Comparison of ENCODE assay signal across 1 cellular context in the genomic region with DNA sequence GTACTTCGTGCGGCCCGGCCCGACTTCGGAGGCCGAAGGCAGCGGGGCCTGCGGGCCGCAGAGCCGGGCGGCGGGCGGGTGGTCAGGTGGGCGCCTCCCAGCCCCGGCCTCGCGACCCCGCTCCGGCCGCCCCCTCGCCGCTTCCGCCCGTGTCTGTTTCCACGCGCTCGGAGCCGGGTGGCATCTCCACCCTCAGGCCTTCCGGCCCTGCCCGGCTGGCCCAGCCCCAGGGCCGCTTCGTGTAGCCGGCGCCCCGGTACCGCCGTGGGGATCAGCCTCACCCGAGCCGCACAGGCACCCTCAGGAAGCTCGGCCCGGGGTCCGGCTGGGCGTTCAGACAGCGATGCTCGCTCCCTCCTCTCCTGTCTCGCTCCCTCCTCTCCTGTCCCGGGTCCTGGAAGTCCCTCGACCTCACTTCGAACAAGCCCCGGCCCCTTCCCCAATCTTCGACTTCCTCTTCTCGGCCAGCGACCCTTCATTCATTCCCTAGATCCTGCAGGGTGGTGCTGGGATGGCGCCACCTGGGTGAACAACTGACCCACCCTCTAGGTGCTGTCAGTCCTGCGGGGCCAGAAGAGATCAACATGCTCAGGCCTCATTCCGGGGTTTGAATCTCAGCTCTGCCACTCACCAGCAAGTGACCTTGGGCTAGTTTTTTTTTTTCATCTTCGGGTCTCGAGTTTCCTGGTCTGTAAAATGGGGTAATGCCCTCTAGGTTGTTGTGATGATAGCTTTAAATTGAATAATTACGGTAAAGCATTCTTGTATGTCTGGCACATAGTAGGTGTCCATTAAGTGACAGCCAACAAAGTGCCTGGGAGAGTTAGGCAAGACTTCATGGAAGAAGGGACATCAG.
A peak's percentile ranks its signal among the peaks of the same experiment; 100 is the strongest.
TF ChIP-seq lines count a peak whose summit lies in the region.

No MANE protein-coding gene starts in this region.

TF ChIP-seq in A549, 52 proteins besides CTCF, POLR2A, EP300 and RAD21 (continued from another document):
- TF ChIP-seq JUNB (IDR thresholded peaks at IDR 0.05) (no peak), GATA3 (IDR thresholded peaks at IDR 0.05; ENCODE audit: borderline replicate concordance) (no peak), RFX5 (IDR thresholded peaks at IDR 0.05) (no peak), PHF8 (IDR thresholded peaks at IDR 0.05; ENCODE audit: borderline replicate concordance, low read depth) (peak; percentile 20; the same call in 1 of the 2 replicates), TP53 (CRISPR knock-in tag; IDR thresholded peaks at IDR 0.05) (peak; percentile 63; the same call in 1 of the 2 replicates), RCOR1 (IDR thresholded peaks at IDR 0.05; ENCODE audit: low read depth, low read length) (no peak), MAX (IDR thresholded peaks at IDR 0.05) (0 out of 2 replicates have a peak, but pooled peaks have one; percentile 2), POLR2AphosphoS2 (conservative IDR thresholded peaks at IDR 0.05; ENCODE audit: low read length) (no peak), FOXS1 (CRISPR knock-in tag; IDR thresholded peaks at IDR 0.05) (no peak), PBX3 (IDR thresholded peaks at IDR 0.05) (no peak), FOSL2 (IDR thresholded peaks at IDR 0.05) (no peak), FOSL2 (CRISPR knock-in tag; IDR thresholded peaks at IDR 0.05) (no peak), ZNF302 (CRISPR knock-in tag; IDR thresholded peaks at IDR 0.05) (no peak), JUN (IDR thresholded peaks at IDR 0.05) (0 out of 5 replicates have a peak, but pooled peaks of 1 of the 2 experiments have one; percentile 8), MAFK (IDR thresholded peaks at IDR 0.05; ENCODE audit: partially characterized antibody) (no peak), EHMT2 (IDR thresholded peaks at IDR 0.05; ENCODE audit: low read depth) (no peak), EHF (CRISPR knock-in tag; IDR thresholded peaks at IDR 0.05) (no peak), ZC3H11A (IDR thresholded peaks at IDR 0.05) (no peak), ESRRA (IDR thresholded peaks at IDR 0.05; ENCODE audit: borderline replicate concordance, low read length) (no peak), TFCP2L1 (CRISPR knock-in tag; IDR thresholded peaks at IDR 0.05) (no peak), NFE2L2 (conservative IDR thresholded peaks at IDR 0.05; ENCODE audit: low read length) (no peak)
